1 cellular context compared by ENCODE assay signal in genomic region chr14:31052905-31053586, GRCh38.
A peak's percentile ranks its signal among the peaks of the same experiment; 100 is the strongest.
TF ChIP-seq lines count a peak whose summit lies in the region.

No MANE protein-coding gene starts in this region.

TF ChIP-seq in HepG2, 621 proteins besides CTCF, POLR2A, EP300 and RAD21 (continued from another document):
- peak; percentile 73; the same call in 1 of the 2 replicates for TF ChIP-seq ZNF296 (CRISPR knock-in tag; conservative IDR thresholded peaks at IDR 0.05)
- peak; percentile 89; the same call in 1 of the 2 replicates for TF ChIP-seq ZNF879 (CRISPR knock-in tag; IDR thresholded peaks at IDR 0.05)
- TF ChIP-seq HNF4G (IDR thresholded peaks at IDR 0.05; ENCODE audit: borderline replicate concordance, low read depth, low read length): peak; percentile 95
- TF ChIP-seq HNF4G (CRISPR knock-in tag; IDR thresholded peaks at IDR 0.05; ENCODE audit: borderline replicate concordance, low read depth): peak; percentile 80; the same call in 1 of the 2 replicates
- TF ChIP-seq ESRRA (CRISPR knock-in tag; IDR thresholded peaks at IDR 0.05; ENCODE audit: low read depth): peak; percentile 51; the same call in 1 of the 2 replicates
- TF ChIP-seq CREBL2 (CRISPR knock-in tag; IDR thresholded peaks at IDR 0.05; ENCODE audit: borderline replicate concordance): 0 out of 2 replicates have a peak, but pooled peaks have one; percentile 54
- 0 out of 2 replicates have a peak, but pooled peaks have one; percentile 37 for TF ChIP-seq CHD4 (IDR thresholded peaks at IDR 0.05; ENCODE audit: borderline replicate concordance, low read length)
- peak; percentile 81 for TF ChIP-seq ZMYM3 (CRISPR knock-in tag; IDR thresholded peaks at IDR 0.05)
- peak; percentile 56; the same call in 1 of the 2 replicates for TF ChIP-seq ZNF44 (CRISPR knock-in tag; IDR thresholded peaks at IDR 0.05)
- TF ChIP-seq RBAK (CRISPR knock-in tag; IDR thresholded peaks at IDR 0.05): peak; percentile 77; the same call in 1 of the 2 replicates
- 0 out of 2 replicates have a peak, but pooled peaks have one; percentile 55 for TF ChIP-seq HNF1B (CRISPR knock-in tag; IDR thresholded peaks at IDR 0.05)
- TF ChIP-seq ZNF160 (CRISPR knock-in tag; IDR thresholded peaks at IDR 0.05): 0 out of 2 replicates have a peak, but pooled peaks have one; percentile 31
- TF ChIP-seq NR2C2 (CRISPR knock-in tag; IDR thresholded peaks at IDR 0.05; ENCODE audit: borderline replicate concordance): peak; percentile 77
- TF ChIP-seq HDAC2 (CRISPR knock-in tag; IDR thresholded peaks at IDR 0.05): 0 out of 2 replicates have a peak, but pooled peaks have one; percentile 63
- TF ChIP-seq CEBPG (CRISPR knock-in tag; IDR thresholded peaks at IDR 0.05): peak; percentile 81
- peak; percentile 29; the same call in 1 of the 2 replicates for TF ChIP-seq ZNF274 (CRISPR knock-in tag; IDR thresholded peaks at IDR 0.05)
- peak; percentile 83; the same call in 1 of the 2 replicates for TF ChIP-seq NR2F6 (IDR thresholded peaks at IDR 0.05)
- TF ChIP-seq NR2F6 (CRISPR knock-in tag; IDR thresholded peaks at IDR 0.05): peak; percentile 83
